ENCODE assay signal across 18 cellular contexts in genomic region chr5:65512170-65512937, GRCh38. TPM values are rescaled to one million over a fixed set of nuclear protein-coding genes. Genes with fewer than 3 reads are reported as not detected.
DNase-seq lines count a peak whose midpoint lies in the region; TF ChIP-seq lines count a peak whose summit lies in the region.
"Had no signal": no experiment of that assay in that cellular context is flagged by ENCODE, and none has a peak within 500 bp of the region (broad histone marks: within the 10 kb centered on the region; RNA-seq: fewer than 3 reads in every experiment).

No MANE protein-coding gene starts in this region.

- H3K27me3 ChIP-seq in kidney epithelial cell (ENCODE audit: control insufficient read depth, insufficient read depth, low read length) (no peaks in the 10 kb centered on the region), osteoblast (ENCODE audit: insufficient read depth, low read length) (no peaks in the 10 kb centered on the region), HAP-1 (ENCODE audit: low read depth) (no peaks in the 10 kb centered on the region)
- H3K27me3 ChIP-seq: body of pancreas, right atrium auricular region had no signal

- no peak overlapping the region for H2AFZ ChIP-seq in osteoblast (ENCODE audit: low read length)

- no peak overlapping the region for H3K4me3 ChIP-seq in HEK293 (ENCODE audit: low read depth, low read length)
- no peak overlapping the region for H3K4me3 ChIP-seq in astrocyte of the spinal cord (ENCODE audit: low read depth, low read length)
- H3K4me3 ChIP-seq in kidney epithelial cell (ENCODE audit: low read depth, low read length), result no peak overlapping the region
- no peak overlapping the region for H3K4me3 ChIP-seq in osteoblast (ENCODE audit: insufficient read depth, low read length)
- H3K4me3 ChIP-seq in HAP-1, result no peak overlapping the region
- H3K4me3 ChIP-seq: body of pancreas, right atrium auricular region had no signal

- H3K4me2 ChIP-seq in osteoblast (ENCODE audit: insufficient read depth, low read length), result no peak overlapping the region

- CTCF ChIA-PET in HEK293 (lab: Yijun Ruan, JAX), result interaction anchor here (1.0 kb wide), 1 partner anchor 1365 kb away, joined by 4 read pairs; no protein-coding TSS in a partner anchor

- in situ Hi-C loops in astrocyte of the spinal cord (cut with HindIII; ENCODE audit: low sequenced_read_pairs) (no loop called here), HAP-1 (cut with MboI; ENCODE audit: low sequenced_read_pairs) (no loop called here)

- H3K4me1 ChIP-seq in HEK293 (ENCODE audit: control insufficient read depth, insufficient read depth, low read length) (no peaks in the 10 kb centered on the region), osteoblast (ENCODE audit: insufficient read depth, low read length) (peaks cover 3% of the 10 kb centered on the region), HAP-1 (no peaks in the 10 kb centered on the region)
- H3K4me1 ChIP-seq: body of pancreas, right atrium auricular region had no signal

- TF ChIP-seq CTCF in HEK293 (tag by site-specific recombination; IDR thresholded peaks at IDR 0.05), result no peak
- TF ChIP-seq CTCF in astrocyte of the spinal cord (IDR thresholded peaks at IDR 0.05; ENCODE audit: low read depth, low read length), result no peak
- TF ChIP-seq CTCF in kidney epithelial cell (IDR thresholded peaks at IDR 0.05; ENCODE audit: insufficient read depth, low read length, poor library complexity, severe bottlenecking), result no peak
- TF ChIP-seq CTCF in osteoblast (IDR thresholded peaks at IDR 0.05; ENCODE audit: extremely low read depth, low read depth, low read length), result no peak

- H3K36me3 ChIP-seq in HEK293 (ENCODE audit: control insufficient read depth in 2 of 2, insufficient read depth in 1 of 2, low read length in 2 of 2) (no peaks in the 10 kb centered on the region; a peak in 1 of 3 replicates), kidney epithelial cell (ENCODE audit: control insufficient read depth, insufficient read depth, low read length) (no peaks in the 10 kb centered on the region), osteoblast (ENCODE audit: insufficient read depth, low read length) (no peaks in the 10 kb centered on the region), HAP-1 (replicated peaks) (no peaks in the 10 kb centered on the region)
- H3K36me3 ChIP-seq: right atrium auricular region had no signal

- H4K20me1 ChIP-seq in osteoblast (ENCODE audit: insufficient read depth, low read length), result no peaks in the 10 kb centered on the region

- POLR2A ChIA-PET in HEK293 (lab: Yijun Ruan, JAX), result no interaction called here

- no peaks in the 10 kb centered on the region for H3K79me2 ChIP-seq in osteoblast (ENCODE audit: insufficient read depth, low read length)

- H3K9me3 ChIP-seq in HEK293 (ENCODE audit: control insufficient read depth, insufficient read depth, low read depth, low read length) (no peaks in the 10 kb centered on the region), osteoblast (ENCODE audit: low read depth, low read length) (no peaks in the 10 kb centered on the region), HAP-1 (no peaks in the 10 kb centered on the region)
- H3K9me3 ChIP-seq: body of pancreas, right atrium auricular region had no signal

- H3K27ac ChIP-seq in HEK293 (ENCODE audit: extremely low read depth, low read depth, low read length), result no peak overlapping the region
- no peak overlapping the region for H3K27ac ChIP-seq in substantia nigra (ENCODE audit: low read depth, low read length, poor library complexity, severe bottlenecking)
- no peak overlapping the region for H3K27ac ChIP-seq in osteoblast (ENCODE audit: low read depth, low read length)
- H3K27ac ChIP-seq: body of pancreas, C4-2B, right atrium auricular region had no signal

- DNase-seq in DMS53 (lab: John Stamatoyannopoulos, UW) (peak; percentile 64), astrocyte of the spinal cord (ENCODE audit: low read depth, low spot score) (peak; percentile 24), kidney epithelial cell (ENCODE audit: low read depth) (peak; percentile 7), substantia nigra (lab: John Stamatoyannopoulos, UW) (no peak), osteoblast (ENCODE audit: insufficient read length, low spot score, missing footprints) (no peak), HAP-1 (ENCODE audit: low spot score in 2 of 2) (no peak)
- DNase-seq: activated naive CD8-positive, alpha-beta T cell treated with anti-CD3 and anti-CD28 coated beads, Interleukin-2, amount 10 ng/mL, durations not matched to agents 7 days and 5 days; body of pancreas; effector memory CD4-positive, alpha-beta T cell; head of caudate nucleus; KBM-7; MV-4-11; naive thymus-derived CD8-positive, alpha-beta T cell; NCI-H748 treated with DMSO at 0.1 percent for 48 hours; SIG-M5 had no signal

TF ChIP-seq in HEK293, 187 proteins besides CTCF, POLR2A, EP300 and RAD21:
- TF ChIP-seq ZNF621 (tag by site-specific recombination; IDR thresholded peaks at IDR 0.05) (no peak), ZNF544 (tag by site-specific recombination; IDR thresholded peaks at IDR 0.05) (no peak), MYNN (tag by site-specific recombination; IDR thresholded peaks at IDR 0.05; ENCODE audit: borderline replicate concordance) (peak; percentile 78; the same call in 1 of the 2 replicates), ZNF624 (tag by site-specific recombination; IDR thresholded peaks at IDR 0.05) (no peak)
- TF ChIP-seq, protein P1, sequence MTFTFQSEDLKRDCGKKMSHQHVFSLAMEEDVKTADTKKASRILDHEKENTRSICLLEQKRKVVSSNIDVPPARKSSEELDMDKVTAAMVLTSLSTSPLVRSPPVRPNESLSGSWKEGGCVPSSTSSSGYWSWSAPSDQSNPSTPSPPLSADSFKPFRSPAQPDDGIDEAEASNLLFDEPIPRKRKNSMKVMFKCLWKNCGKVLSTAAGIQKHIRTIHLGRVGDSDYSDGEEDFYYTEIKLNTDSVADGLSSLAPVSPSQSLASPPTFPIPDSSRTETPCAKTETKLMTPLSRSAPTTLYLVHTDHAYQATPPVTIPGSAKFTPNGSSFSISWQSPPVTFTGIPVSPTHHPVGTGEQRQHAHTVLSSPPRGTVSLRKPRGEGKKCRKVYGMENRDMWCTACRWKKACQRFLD (tag by site-specific recombination; IDR thresholded peaks at IDR 0.05), result no peak
- TF ChIP-seq, protein P2, sequence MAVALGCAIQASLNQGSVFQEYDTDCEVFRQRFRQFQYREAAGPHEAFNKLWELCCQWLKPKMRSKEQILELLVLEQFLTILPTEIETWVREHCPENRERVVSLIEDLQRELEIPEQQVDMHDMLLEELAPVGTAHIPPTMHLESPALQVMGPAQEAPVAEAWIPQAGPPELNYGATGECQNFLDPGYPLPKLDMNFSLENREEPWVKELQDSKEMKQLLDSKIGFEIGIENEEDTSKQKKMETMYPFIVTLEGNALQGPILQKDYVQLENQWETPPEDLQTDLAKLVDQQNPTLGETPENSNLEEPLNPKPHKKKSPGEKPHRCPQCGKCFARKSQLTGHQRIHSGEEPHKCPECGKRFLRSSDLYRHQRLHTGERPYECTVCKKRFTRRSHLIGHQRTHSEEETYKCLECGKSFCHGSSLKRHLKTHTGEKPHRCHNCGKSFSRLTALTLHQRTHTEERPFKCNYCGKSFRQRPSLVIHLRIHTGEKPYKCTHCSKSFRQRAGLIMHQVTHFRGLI (tag by site-specific recombination; IDR thresholded peaks at IDR 0.05), result no peak
- TF ChIP-seq, protein P3, sequence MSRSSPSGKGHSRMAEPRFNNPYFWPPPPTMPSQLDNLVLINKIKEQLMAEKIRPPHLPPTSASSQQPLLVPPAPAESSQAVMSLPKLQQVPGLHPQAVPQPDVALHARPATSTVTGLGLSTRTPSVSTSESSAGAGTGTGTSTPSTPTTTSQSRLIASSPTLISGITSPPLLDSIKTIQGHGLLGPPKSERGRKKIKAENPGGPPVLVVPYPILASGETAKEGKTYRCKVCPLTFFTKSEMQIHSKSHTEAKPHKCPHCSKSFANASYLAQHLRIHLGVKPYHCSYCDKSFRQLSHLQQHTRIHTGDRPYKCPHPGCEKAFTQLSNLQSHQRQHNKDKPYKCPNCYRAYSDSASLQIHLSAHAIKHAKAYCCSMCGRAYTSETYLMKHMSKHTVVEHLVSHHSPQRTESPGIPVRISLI (tag by site-specific recombination; IDR thresholded peaks at IDR 0.05), result no peak

RNA-seq across cellular contexts. Expression of gene ADAMTS6, which starts 30.6 kb away (rescaled TPM):
- total RNA-seq in kidney epithelial cell (15.3 and 16.2 TPM in 2 replicates), osteoblast (135 and 150 TPM in 2 replicates)

RNA-seq across cellular contexts. Expression of gene CENPK, which starts 50.6 kb away (rescaled TPM):
- total RNA-seq in kidney epithelial cell, result 10.4 and 18.4 TPM in 2 replicates
- total RNA-seq in osteoblast, result 8.5 and 11.9 TPM in 2 replicates
- total RNA-seq: right atrium auricular region had no signal

RNA-seq across cellular contexts. Expression of gene PPWD1, which starts 50.7 kb away (rescaled TPM):
- 19.6 and 22.9 TPM in 2 replicates for total RNA-seq in kidney epithelial cell
- 35.8 and 40.1 TPM in 2 replicates for total RNA-seq in osteoblast

Comparison
In these comparisons a context has a peak if more than half of its experiments do, and no peak if none do; other contexts are left out.
1. DNase-seq: peak in DMS53 (single experiment), astrocyte of the spinal cord (single experiment) and kidney epithelial cell (single experiment); none in substantia nigra (0 of 49), osteoblast (single experiment) and HAP-1 (0 of 2).